24 cellular contexts compared by ENCODE assay signal in the genomic region with DNA sequence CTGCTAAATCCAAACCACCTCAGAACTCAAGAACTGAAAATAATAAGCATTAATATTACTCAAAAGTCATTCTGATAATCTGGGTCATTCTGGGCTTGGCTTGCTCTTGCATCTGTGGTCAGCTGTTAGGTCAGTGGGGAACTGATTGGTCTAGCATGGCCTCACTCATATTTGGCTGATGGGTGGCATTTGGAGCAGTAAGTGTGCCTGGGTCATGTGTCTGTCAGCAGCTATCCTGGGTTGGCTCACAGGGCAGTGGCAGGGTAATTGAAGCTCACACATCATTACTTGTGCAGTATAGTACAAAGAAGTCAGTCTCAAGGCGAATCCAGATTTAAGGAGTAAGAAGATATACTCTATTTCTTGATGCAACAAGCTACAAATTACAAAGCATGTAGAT. TPM values are rescaled to one million over a fixed set of nuclear protein-coding genes. Genes with fewer than 3 reads are reported as not detected.
DNase-seq lines count a peak whose midpoint lies in the region; ATAC-seq and TF ChIP-seq lines count a peak whose summit lies in the region.
"Had no signal": no experiment of that assay in that cellular context is flagged by ENCODE, and none has a peak within 500 bp of the region (broad histone marks: within the 10 kb centered on the region; RNA-seq: fewer than 3 reads in every experiment).

No MANE protein-coding gene starts in this region.

- DNase-seq in stimulated activated CD4-positive, alpha-beta T cell treated with anti-CD3 and anti-CD28 coated beads, Interleukin-15, amount 100 ng/mL, for 24 hours: peak; percentile 17
- DNase-seq in stimulated activated CD4-positive, alpha-beta T cell treated with anti-CD3 and anti-CD28 coated beads, Interleukin-2, amount 100 ng/mL, for 24 hours: no peak
- no peak for DNase-seq in activated T-helper 1 cell treated with anti-CD3 and anti-CD28 coated beads, Interleukin-12 subunit alpha, Interleukin-12 subunit beta, Interleukin-2, Interleukin-4 antibody, amounts not matched to agents 30 ng/mL and 10 ng/mL and 1 ng/mL, durations not matched to agents 14 hours and 24 hours and 36 hours (ENCODE audit: low spot score)
- DNase-seq in left ventricle myocardium inferior (no peak), upper lobe of right lung (no peak), CD1c-positive myeloid dendritic cell (ENCODE audit: extremely low spot score) (no peak), tibial nerve (ENCODE audit: low spot score in 2 of 2) (no peak)
- DNase-seq: activated naive CD4-positive, alpha-beta T cell; CD4-positive, alpha-beta memory T cell; DMS79 treated with DMSO at 0.1 percent for 48 hours; dorsolateral prefrontal cortex; HCEC 1CT; kidney glomerular epithelial cell; naive thymus-derived CD8-positive, alpha-beta T cell; NCI-H1417; NCI-H524 treated with DMSO at 0.1 percent for 48 hours; pancreas; stimulated activated CD4-positive, alpha-beta T cell treated with anti-CD3 and anti-CD28 coated beads, Interleukin-1b, Interleukin-23, amount 100 ng/mL, for 48 hours; T-cell; transverse colon had no signal

- no peaks in the 10 kb centered on the region for H3K27me3 Mint-ChIP-seq in activated T-helper 1 cell treated with anti-CD3 and anti-CD28 coated beads, Interleukin-12 subunit alpha, Interleukin-12 subunit beta, Interleukin-2, Interleukin-4 antibody, amounts not matched to agents 30 ng/mL and 10 ng/mL and 1 ng/mL, durations not matched to agents 14 hours and 24 hours and 36 hours (ENCODE audit: insufficient read depth)
- H3K27me3 Mint-ChIP-seq: CD4-positive, alpha-beta memory T cell; central memory CD8-positive, alpha-beta T cell; naive thymus-derived CD8-positive, alpha-beta T cell; stimulated activated naive CD8-positive, alpha-beta T cell treated with anti-CD3 and anti-CD28 coated beads, Interleukin-15, Interleukin-2, amounts not matched to agents 100 ng/mL and 50 ng/mL, for 24 hours; T-cell had no signal

- H3K9me3 ChIP-seq in left ventricle myocardium inferior (replicated peaks) (no peaks in the 10 kb centered on the region), upper lobe of right lung (no peaks in the 10 kb centered on the region), tibial nerve (no peaks in the 10 kb centered on the region)
- H3K9me3 ChIP-seq: pancreas, transverse colon had no signal

- intact Hi-C loops in activated T-helper 1 cell treated with anti-CD3 and anti-CD28 coated beads, Interleukin-12 subunit alpha, Interleukin-12 subunit beta, Interleukin-2, Interleukin-4 antibody, amounts not matched to agents 30 ng/mL and 10 ng/mL and 1 ng/mL, durations not matched to agents 14 hours and 24 hours and 36 hours (cut with micrococcal nuclease): no loop called here
- intact Hi-C loops in left ventricle myocardium inferior (cut with micrococcal nuclease) (no loop called here), upper lobe of right lung (cut with DNase I) (no loop called here)

- 100% methylated on average over 1 of the region's 1 CpG for WGBS in tibial nerve, 2 donors

- no peak for TF ChIP-seq EP300 in tibial nerve (IDR thresholded peaks at IDR 0.05)

- peak overlapping the region; percentile 5 for H3K27ac ChIP-seq in left ventricle myocardium inferior (replicated peaks)
- H3K27ac ChIP-seq in upper lobe of right lung: no peak overlapping the region
- H3K27ac ChIP-seq in tibial nerve: no peak overlapping the region
- H3K27ac ChIP-seq: dorsolateral prefrontal cortex, pancreas, RWPE1, transverse colon had no signal

- H3K4me3 ChIP-seq in left ventricle myocardium inferior: no peak overlapping the region
- no peak overlapping the region for H3K4me3 ChIP-seq in upper lobe of right lung
- no peak overlapping the region for H3K4me3 ChIP-seq in tibial nerve
- H3K4me3 ChIP-seq: dorsolateral prefrontal cortex, pancreas, transverse colon had no signal

- TF ChIP-seq CTCF in left ventricle myocardium inferior (IDR thresholded peaks at IDR 0.05; ENCODE audit: borderline replicate concordance) (no peak), upper lobe of right lung (IDR thresholded peaks at IDR 0.05) (no peak), tibial nerve (IDR thresholded peaks at IDR 0.05) (no peak)

- TF ChIP-seq POLR2A in GM18505 (IDR thresholded peaks at IDR 0.05; ENCODE audit: borderline replicate concordance, extremely low read depth, insufficient read depth, insufficient read length) (no peak), tibial nerve (IDR thresholded peaks at IDR 0.05) (no peak)

- H3K27me3 ChIP-seq in left ventricle myocardium inferior (ENCODE audit: low read depth): no peaks in the 10 kb centered on the region
- H3K27me3 ChIP-seq in upper lobe of right lung: no peaks in the 10 kb centered on the region
- H3K27me3 ChIP-seq in tibial nerve: no peaks in the 10 kb centered on the region
- H3K27me3 ChIP-seq: dorsolateral prefrontal cortex, pancreas, transverse colon had no signal

- ATAC-seq in upper lobe of right lung (peak; percentile 50), GM18505 (IDR thresholded peaks at IDR 0.05; ENCODE audit: unreplicated experiment) (no peak)
- ATAC-seq: naive thymus-derived CD8-positive, alpha-beta T cell had no signal

- no peaks in the 10 kb centered on the region for H3K9me3 Mint-ChIP-seq in activated T-helper 1 cell treated with anti-CD3 and anti-CD28 coated beads, Interleukin-12 subunit alpha, Interleukin-12 subunit beta, Interleukin-2, Interleukin-4 antibody, amounts not matched to agents 30 ng/mL and 10 ng/mL and 1 ng/mL, durations not matched to agents 14 hours and 24 hours and 36 hours
- H3K9me3 Mint-ChIP-seq: central memory CD8-positive, alpha-beta T cell; naive thymus-derived CD8-positive, alpha-beta T cell; stimulated activated naive CD8-positive, alpha-beta T cell treated with anti-CD3 and anti-CD28 coated beads, Interleukin-15, Interleukin-2, amounts not matched to agents 100 ng/mL and 50 ng/mL, for 24 hours; T-cell had no signal

- H3K4me3 Mint-ChIP-seq in activated T-helper 1 cell treated with anti-CD3 and anti-CD28 coated beads, Interleukin-12 subunit alpha, Interleukin-12 subunit beta, Interleukin-2, Interleukin-4 antibody, amounts not matched to agents 30 ng/mL and 10 ng/mL and 1 ng/mL, durations not matched to agents 14 hours and 24 hours and 36 hours: no peak overlapping the region
- H3K4me3 Mint-ChIP-seq: CD4-positive, alpha-beta memory T cell; central memory CD8-positive, alpha-beta T cell; naive thymus-derived CD8-positive, alpha-beta T cell; stimulated activated naive CD8-positive, alpha-beta T cell treated with anti-CD3 and anti-CD28 coated beads, Interleukin-15, Interleukin-2, amounts not matched to agents 100 ng/mL and 50 ng/mL, for 24 hours; T-cell had no signal

- peak overlapping the region; percentile 31 for H3K27ac Mint-ChIP-seq in activated T-helper 1 cell treated with anti-CD3 and anti-CD28 coated beads, Interleukin-12 subunit alpha, Interleukin-12 subunit beta, Interleukin-2, Interleukin-4 antibody, amounts not matched to agents 30 ng/mL and 10 ng/mL and 1 ng/mL, durations not matched to agents 14 hours and 24 hours and 36 hours
- H3K27ac Mint-ChIP-seq: T-cell had no signal

- H3K36me3 Mint-ChIP-seq in activated T-helper 1 cell treated with anti-CD3 and anti-CD28 coated beads, Interleukin-12 subunit alpha, Interleukin-12 subunit beta, Interleukin-2, Interleukin-4 antibody, amounts not matched to agents 30 ng/mL and 10 ng/mL and 1 ng/mL, durations not matched to agents 14 hours and 24 hours and 36 hours (ENCODE audit: low read depth): peaks cover 38% of the 10 kb centered on the region

- H3K4me1 ChIP-seq in left ventricle myocardium inferior: peaks cover 33% of the 10 kb centered on the region
- no peaks in the 10 kb centered on the region for H3K4me1 ChIP-seq in upper lobe of right lung
- H3K4me1 ChIP-seq in tibial nerve: peaks cover 0 to 7% (median 0%) of the 10 kb centered on the region in 4 donors
- H3K4me1 ChIP-seq: pancreas had no signal

- H3K36me3 ChIP-seq in left ventricle myocardium inferior: peaks cover 33% of the 10 kb centered on the region
- peaks cover 28% of the 10 kb centered on the region for H3K36me3 ChIP-seq in upper lobe of right lung
- H3K36me3 ChIP-seq in tibial nerve: peaks cover 0 to 29% (median 7%) of the 10 kb centered on the region in 3 donors

- peaks cover 23% of the 10 kb centered on the region for H3K4me1 Mint-ChIP-seq in activated T-helper 1 cell treated with anti-CD3 and anti-CD28 coated beads, Interleukin-12 subunit alpha, Interleukin-12 subunit beta, Interleukin-2, Interleukin-4 antibody, amounts not matched to agents 30 ng/mL and 10 ng/mL and 1 ng/mL, durations not matched to agents 14 hours and 24 hours and 36 hours (ENCODE audit: low read depth)

RNA-seq across cellular contexts. Expression of gene RPL37A, which starts 9.6 kb away (rescaled TPM):
- 2,803 and 2,922 TPM in 2 replicates for total RNA-seq in activated T-helper 1 cell treated with anti-CD3 and anti-CD28 coated beads, Interleukin-12 subunit alpha, Interleukin-12 subunit beta, Interleukin-2, Interleukin-4 antibody, amounts not matched to agents 30 ng/mL and 10 ng/mL and 1 ng/mL, durations not matched to agents 14 hours and 24 hours and 36 hours
- 1,816 TPM for total RNA-seq in left ventricle myocardium inferior
- total RNA-seq in upper lobe of right lung: 1,932 TPM
- total RNA-seq in tibial nerve: 1,000 to 10,000 TPM; 1,138 to 2,228 (median 1,396) TPM
